ENCODE assay signal across 19 cellular contexts in genomic region chr12:130876297-130876696, GRCh38. TPM values are rescaled to one million over a fixed set of nuclear protein-coding genes. Genes with fewer than 3 reads are reported as not detected.
DNase-seq lines count a peak whose midpoint lies in the region; ATAC-seq, FAIRE-seq and TF ChIP-seq lines count a peak whose summit lies in the region.
"Had no signal": no experiment of that assay in that cellular context is flagged by ENCODE, and none has a peak within 500 bp of the region (broad histone marks: within the 10 kb centered on the region; RNA-seq: fewer than 3 reads in every experiment).

No MANE protein-coding gene starts in this region.

- peaks cover 71% of the 10 kb centered on the region for H3K4me1 Mint-ChIP-seq in activated T-cell treated with anti-CD3 and anti-CD28 coated beads, Interleukin-2, amount 50 U/mL, for 24 hours (ENCODE audit: low read depth)
- H3K4me1 Mint-ChIP-seq in activated T-cell treated with anti-CD3 and anti-CD28 coated beads, Interleukin-2, amount 50 U/mL, for 72 hours (ENCODE audit: low read depth) = peaks cover 75% of the 10 kb centered on the region
- H3K4me1 Mint-ChIP-seq in astrocyte (ENCODE audit: low read depth, unreplicated experiment) = peaks cover 16% of the 10 kb centered on the region
- H3K4me1 Mint-ChIP-seq in stimulated activated effector memory CD8-positive, alpha-beta T cell treated with anti-CD3 and anti-CD28 coated beads, Interleukin-12 subunit alpha, Interleukin-12 subunit beta, amount 100 ng/mL, for 72 hours = peaks cover 77% of the 10 kb centered on the region

- H4K20me1 ChIP-seq in Loucy (ENCODE audit: insufficient read depth, low read length, poor library complexity, severe bottlenecking) (peaks cover 58% of the 10 kb centered on the region), astrocyte (ENCODE audit: insufficient read depth, low read length) (peaks cover 71% of the 10 kb centered on the region)

- peaks cover 67% of the 10 kb centered on the region for H3K36me3 Mint-ChIP-seq in activated T-cell treated with anti-CD3 and anti-CD28 coated beads, Interleukin-2, amount 50 U/mL, for 24 hours (ENCODE audit: low read depth)
- peaks cover 20 to 52% of the 10 kb centered on the region in 2 donors for H3K36me3 Mint-ChIP-seq in activated T-cell treated with anti-CD3 and anti-CD28 coated beads, Interleukin-2, amount 50 U/mL, for 72 hours (ENCODE audit: insufficient read depth in 2 of 2)
- H3K36me3 Mint-ChIP-seq in astrocyte (ENCODE audit: low read depth, unreplicated experiment) = peaks cover 27% of the 10 kb centered on the region
- H3K36me3 Mint-ChIP-seq in stimulated activated effector memory CD8-positive, alpha-beta T cell treated with anti-CD3 and anti-CD28 coated beads, Interleukin-12 subunit alpha, Interleukin-12 subunit beta, amount 100 ng/mL, for 72 hours = peaks cover 90% of the 10 kb centered on the region

- no peak for DNase-seq in activated T-cell treated with anti-CD3 and anti-CD28 coated beads, Interleukin-2, amount 50 U/mL, for 24 hours
- DNase-seq in activated T-cell treated with anti-CD3 and anti-CD28 coated beads, Interleukin-2, amount 50 U/mL, for 72 hours = no peak
- DNase-seq in astrocyte (ENCODE audit: low read depth) (no peak), CD1c-positive myeloid dendritic cell (ENCODE audit: extremely low spot score) (no peak), left cardiac atrium (no peak)
- no peak for DNase-seq in stimulated activated effector memory CD8-positive, alpha-beta T cell treated with anti-CD3 and anti-CD28 coated beads, Interleukin-12 subunit alpha, Interleukin-12 subunit beta, amount 100 ng/mL, for 72 hours (ENCODE audit: low spot score in 2 of 2)
- no peak for DNase-seq in activated CD4-positive, CD25-positive, alpha-beta regulatory T cell (lab: John Stamatoyannopoulos, UW)
- DNase-seq: 8988T, NCI-H1436, NCI-H2029, NCI-H446 treated with DMSO at 0.1 percent for 48 hours, PC-3, SJCRH30 had no signal

- no peak overlapping the region for H3K27ac ChIP-seq in astrocyte (ENCODE audit: low read depth, low read length)
- H3K27ac ChIP-seq: BLaER1, HL-60, RWPE1, SJCRH30 had no signal

- H3K79me2 ChIP-seq in Loucy (ENCODE audit: insufficient read depth, low read length) = peaks cover 60% of the 10 kb centered on the region
- H3K79me2 ChIP-seq in astrocyte (ENCODE audit: insufficient read depth, low read length) = peaks cover 37% of the 10 kb centered on the region

- H3K36me3 ChIP-seq in Loucy (ENCODE audit: insufficient read depth, low read length) (peaks cover 53% of the 10 kb centered on the region), astrocyte (ENCODE audit: insufficient read depth, low read length) (peaks cover 44% of the 10 kb centered on the region)

- no peaks in the 10 kb centered on the region for H3K9me2 ChIP-seq in Loucy (replicated peaks; ENCODE audit: low read depth, low read length)

- TF ChIP-seq CTCF in Loucy (conservative IDR thresholded peaks at IDR 0.05; ENCODE audit: low read length) = no peak
- no peak for TF ChIP-seq CTCF in astrocyte (IDR thresholded peaks at IDR 0.05; ENCODE audit: insufficient read depth, low read depth, low read length)

- H3K9me3 Mint-ChIP-seq in activated T-cell treated with anti-CD3 and anti-CD28 coated beads, Interleukin-2, amount 50 U/mL, for 24 hours = no peaks in the 10 kb centered on the region
- H3K9me3 Mint-ChIP-seq in activated T-cell treated with anti-CD3 and anti-CD28 coated beads, Interleukin-2, amount 50 U/mL, for 72 hours = no peaks in the 10 kb centered on the region
- H3K9me3 Mint-ChIP-seq in astrocyte (ENCODE audit: unreplicated experiment) = no peaks in the 10 kb centered on the region
- H3K9me3 Mint-ChIP-seq in stimulated activated effector memory CD8-positive, alpha-beta T cell treated with anti-CD3 and anti-CD28 coated beads, Interleukin-12 subunit alpha, Interleukin-12 subunit beta, amount 100 ng/mL, for 72 hours = no peaks in the 10 kb centered on the region

- H3K27me3 ChIP-seq in Loucy (ENCODE audit: insufficient read depth, low read length, poor library complexity, severe bottlenecking) (peaks cover 9% of the 10 kb centered on the region), astrocyte (ENCODE audit: insufficient read depth, low read length) (no peaks in the 10 kb centered on the region)
- H3K27me3 ChIP-seq: BLaER1, SJCRH30 had no signal

- H3K9ac ChIP-seq in Loucy (ENCODE audit: low read depth, low read length, poor library complexity, severe bottlenecking) (no peak overlapping the region), astrocyte (ENCODE audit: low read length) (no peak overlapping the region)
- H3K9ac ChIP-seq: BLaER1 had no signal

- H3F3A ChIP-seq in Loucy (ENCODE audit: low read depth) = peaks cover 12% of the 10 kb centered on the region; the same call in 1 of the 2 replicates

- H3K27ac Mint-ChIP-seq in activated T-cell treated with anti-CD3 and anti-CD28 coated beads, Interleukin-2, amount 50 U/mL, for 24 hours = peak overlapping the region; percentile 73
- no peak overlapping the region for H3K27ac Mint-ChIP-seq in activated T-cell treated with anti-CD3 and anti-CD28 coated beads, Interleukin-2, amount 50 U/mL, for 72 hours
- H3K27ac Mint-ChIP-seq in astrocyte (ENCODE audit: unreplicated experiment) = no peak overlapping the region
- H3K27ac Mint-ChIP-seq in stimulated activated effector memory CD8-positive, alpha-beta T cell treated with anti-CD3 and anti-CD28 coated beads, Interleukin-12 subunit alpha, Interleukin-12 subunit beta, amount 100 ng/mL, for 72 hours = peak overlapping the region; percentile 70

- H3K4me3 Mint-ChIP-seq in activated T-cell treated with anti-CD3 and anti-CD28 coated beads, Interleukin-2, amount 50 U/mL, for 24 hours = no peak overlapping the region
- H3K4me3 Mint-ChIP-seq in activated T-cell treated with anti-CD3 and anti-CD28 coated beads, Interleukin-2, amount 50 U/mL, for 72 hours = no peak overlapping the region
- H3K4me3 Mint-ChIP-seq in astrocyte (ENCODE audit: unreplicated experiment) = peak overlapping the region; percentile 22
- no peak overlapping the region for H3K4me3 Mint-ChIP-seq in stimulated activated effector memory CD8-positive, alpha-beta T cell treated with anti-CD3 and anti-CD28 coated beads, Interleukin-12 subunit alpha, Interleukin-12 subunit beta, amount 100 ng/mL, for 72 hours

- H3K4me1 ChIP-seq in Loucy (ENCODE audit: insufficient read depth, low read length, poor library complexity, severe bottlenecking) (peaks cover 18% of the 10 kb centered on the region), astrocyte (ENCODE audit: insufficient read depth, low read length) (peaks cover 16% of the 10 kb centered on the region)

- H3K9me3 ChIP-seq in Loucy (ENCODE audit: insufficient read depth, low read depth, low read length) (no peaks in the 10 kb centered on the region), astrocyte (ENCODE audit: insufficient read depth, low read depth, low read length) (no peaks in the 10 kb centered on the region)
- H3K9me3 ChIP-seq: BLaER1, SJCRH30 had no signal

- H3K4me2 ChIP-seq in Loucy (ENCODE audit: low read depth, low read length, poor library complexity, severe bottlenecking) (peak overlapping the region; percentile 96), astrocyte (ENCODE audit: low read length) (no peak overlapping the region)

- no peaks in the 10 kb centered on the region for H3K27me3 Mint-ChIP-seq in activated T-cell treated with anti-CD3 and anti-CD28 coated beads, Interleukin-2, amount 50 U/mL, for 24 hours
- H3K27me3 Mint-ChIP-seq in activated T-cell treated with anti-CD3 and anti-CD28 coated beads, Interleukin-2, amount 50 U/mL, for 72 hours (ENCODE audit: low read depth) = no peaks in the 10 kb centered on the region
- H3K27me3 Mint-ChIP-seq in astrocyte (ENCODE audit: low read depth, unreplicated experiment) = no peaks in the 10 kb centered on the region

- H3K4me3 ChIP-seq in Loucy (ENCODE audit: low read length, poor library complexity, severe bottlenecking) = peak overlapping the region; percentile 2
- H3K4me3 ChIP-seq in astrocyte (ENCODE audit: insufficient read depth, low read depth, low read length) = no peak overlapping the region
- H3K4me3 ChIP-seq: BLaER1, SJCRH30 had no signal

- no peak for ATAC-seq in activated T-cell treated with anti-CD3 and anti-CD28 coated beads, Interleukin-2, amount 50 U/mL, for 72 hours (replicated peaks in 1 of 2)
- ATAC-seq in stimulated activated effector memory CD8-positive, alpha-beta T cell treated with anti-CD3 and anti-CD28 coated beads, Interleukin-12 subunit alpha, Interleukin-12 subunit beta, amount 100 ng/mL, for 72 hours = no peak
- no peak for ATAC-seq in left cardiac atrium
- ATAC-seq: HCT116, PC-3 had no signal

- intact Hi-C loops in left cardiac atrium (cut with DNase I) = no loop called here

- H2AFZ ChIP-seq in Loucy (ENCODE audit: low read length) (no peak overlapping the region), astrocyte (ENCODE audit: low read depth, low read length) (no peak overlapping the region)

- no peak for FAIRE-seq in astrocyte (lab: Jason Lieb, UNC)
- FAIRE-seq: HTR-8/SVneo had no signal

RNA-seq across cellular contexts. Expression of gene RAN, which starts 4.4 kb away (rescaled TPM):
- total RNA-seq in activated T-cell treated with anti-CD3 and anti-CD28 coated beads, Interleukin-2, amount 50 U/mL, for 72 hours = 1,000 to 10,000 TPM; 1,100 to 1,397 TPM
- total RNA-seq in astrocyte (795 and 872 TPM in 2 replicates), left cardiac atrium (100 to 1,000 TPM; 306 to 467 TPM)

RNA-seq across cellular contexts. Expression of gene STX2, which starts 37.2 kb away (rescaled TPM):
- 10 to 100 TPM; 11.9 to 13.2 TPM for total RNA-seq in activated T-cell treated with anti-CD3 and anti-CD28 coated beads, Interleukin-2, amount 50 U/mL, for 72 hours
- total RNA-seq in astrocyte = 30.5 and 33.0 TPM in 2 replicates
- 10 to 100 TPM; 19.1 to 34.4 TPM for total RNA-seq in left cardiac atrium

Comparison
In these comparisons a context has a peak if more than half of its experiments do, and no peak if none do; other contexts are left out.
1. H3K27ac Mint-ChIP-seq: peak in activated T-cell treated with anti-CD3 and anti-CD28 coated beads, Interleukin-2, amount 50 U/mL, for 24 hours (single experiment) and stimulated activated effector memory CD8-positive, alpha-beta T cell treated with anti-CD3 and anti-CD28 coated beads, Interleukin-12 subunit alpha, Interleukin-12 subunit beta, amount 100 ng/mL, for 72 hours (single experiment); none in activated T-cell treated with anti-CD3 and anti-CD28 coated beads, Interleukin-2, amount 50 U/mL, for 72 hours (single experiment) and astrocyte (single experiment).